Comparison of ENCODE assay signal across 1 cellular context in the genomic region with DNA sequence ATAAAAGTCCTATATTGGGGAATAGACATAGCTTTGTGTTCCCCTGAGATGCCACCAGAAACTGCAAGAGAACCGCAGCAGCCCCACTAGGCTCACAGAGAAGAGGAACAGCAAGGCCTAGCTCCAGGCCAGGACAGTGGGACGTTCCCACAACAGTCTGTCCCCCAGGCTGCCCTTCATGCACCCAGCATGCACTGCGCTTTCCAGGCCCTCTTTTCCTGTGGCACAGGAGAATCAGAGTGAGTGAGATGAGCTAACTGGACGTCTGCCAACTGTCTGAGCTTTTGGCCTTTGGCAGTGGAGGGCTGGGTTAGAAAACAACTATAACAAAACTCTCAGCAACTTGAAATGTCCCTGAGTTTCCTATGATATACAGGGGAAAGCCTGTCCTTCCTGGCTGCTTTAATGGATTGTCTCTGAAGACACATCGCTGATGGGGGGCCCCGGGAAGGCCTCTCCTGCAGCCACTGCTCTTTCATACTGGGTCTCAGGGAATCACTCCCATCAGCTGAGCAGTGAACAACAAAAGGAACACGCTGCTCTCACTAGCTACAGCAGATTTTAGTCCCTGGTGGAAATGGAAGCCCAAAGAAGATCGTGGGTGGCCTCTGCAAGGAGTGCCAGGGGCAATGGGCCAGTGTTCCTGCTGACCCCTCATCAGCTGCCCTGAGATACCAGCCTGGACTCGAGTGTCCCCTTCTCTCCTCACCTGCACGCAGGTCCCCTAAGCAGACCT.
TF ChIP-seq lines count a peak whose summit lies in the region.

No MANE protein-coding gene starts in this region.

TF ChIP-seq in HepG2, 621 proteins besides CTCF, POLR2A, EP300 and RAD21 (continued from another document):
- TF ChIP-seq, protein P1, sequence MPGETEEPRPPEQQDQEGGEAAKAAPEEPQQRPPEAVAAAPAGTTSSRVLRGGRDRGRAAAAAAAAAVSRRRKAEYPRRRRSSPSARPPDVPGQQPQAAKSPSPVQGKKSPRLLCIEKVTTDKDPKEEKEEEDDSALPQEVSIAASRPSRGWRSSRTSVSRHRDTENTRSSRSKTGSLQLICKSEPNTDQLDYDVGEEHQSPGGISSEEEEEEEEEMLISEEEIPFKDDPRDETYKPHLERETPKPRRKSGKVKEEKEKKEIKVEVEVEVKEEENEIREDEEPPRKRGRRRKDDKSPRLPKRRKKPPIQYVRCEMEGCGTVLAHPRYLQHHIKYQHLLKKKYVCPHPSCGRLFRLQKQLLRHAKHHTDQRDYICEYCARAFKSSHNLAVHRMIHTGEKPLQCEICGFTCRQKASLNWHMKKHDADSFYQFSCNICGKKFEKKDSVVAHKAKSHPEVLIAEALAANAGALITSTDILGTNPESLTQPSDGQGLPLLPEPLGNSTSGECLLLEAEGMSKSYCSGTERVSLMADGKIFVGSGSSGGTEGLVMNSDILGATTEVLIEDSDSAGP (CRISPR knock-in tag; IDR thresholded peaks at IDR 0.05; ENCODE audit: borderline replicate concordance) = peak; percentile 39; the same call in 1 of the 2 replicates
- peak; percentile 30; the same call in 1 of the 2 replicates for TF ChIP-seq ZNF331 (CRISPR knock-in tag; IDR thresholded peaks at IDR 0.05)
- TF ChIP-seq ZNF253 (CRISPR knock-in tag; IDR thresholded peaks at IDR 0.05; ENCODE audit: borderline replicate concordance) = no peak
- peak; percentile 41; the same call in 1 of the 2 replicates for TF ChIP-seq ZNF12 (CRISPR knock-in tag; IDR thresholded peaks at IDR 0.05)
- peak; percentile 39 for TF ChIP-seq SAP130 (CRISPR knock-in tag; IDR thresholded peaks at IDR 0.05; ENCODE audit: low read depth)
- TF ChIP-seq MED1 (CRISPR knock-in tag; IDR thresholded peaks at IDR 0.05) = peak; percentile 34; the same call in 1 of the 2 replicates
- 0 out of 2 replicates have a peak, but pooled peaks have one; percentile 37 for TF ChIP-seq ZNF558 (CRISPR knock-in tag; IDR thresholded peaks at IDR 0.05; ENCODE audit: borderline replicate concordance)
- TF ChIP-seq ZNF143 (CRISPR knock-in tag; IDR thresholded peaks at IDR 0.05) = peak; percentile 87
- TF ChIP-seq ZC3H13 (CRISPR knock-in tag; IDR thresholded peaks at IDR 0.05) = no peak
- TF ChIP-seq ZKSCAN8 (CRISPR knock-in tag; IDR thresholded peaks at IDR 0.05; ENCODE audit: borderline replicate concordance) = no peak
- 0 out of 2 replicates have a peak, but pooled peaks have one; percentile 16 for TF ChIP-seq RXRB (CRISPR knock-in tag; IDR thresholded peaks at IDR 0.05; ENCODE audit: borderline replicate concordance)
- TF ChIP-seq ZFX (CRISPR knock-in tag; IDR thresholded peaks at IDR 0.05; ENCODE audit: low read depth) = peak; percentile 81
- TF ChIP-seq ZNF510 (CRISPR knock-in tag; IDR thresholded peaks at IDR 0.05; ENCODE audit: low read depth) = no peak
- no peak for TF ChIP-seq SNRNP70 (IDR thresholded peaks at IDR 0.05; ENCODE audit: low read depth, low read length)
- no peak for TF ChIP-seq ZNF317 (CRISPR knock-in tag; IDR thresholded peaks at IDR 0.05)
- TF ChIP-seq, protein P2, sequence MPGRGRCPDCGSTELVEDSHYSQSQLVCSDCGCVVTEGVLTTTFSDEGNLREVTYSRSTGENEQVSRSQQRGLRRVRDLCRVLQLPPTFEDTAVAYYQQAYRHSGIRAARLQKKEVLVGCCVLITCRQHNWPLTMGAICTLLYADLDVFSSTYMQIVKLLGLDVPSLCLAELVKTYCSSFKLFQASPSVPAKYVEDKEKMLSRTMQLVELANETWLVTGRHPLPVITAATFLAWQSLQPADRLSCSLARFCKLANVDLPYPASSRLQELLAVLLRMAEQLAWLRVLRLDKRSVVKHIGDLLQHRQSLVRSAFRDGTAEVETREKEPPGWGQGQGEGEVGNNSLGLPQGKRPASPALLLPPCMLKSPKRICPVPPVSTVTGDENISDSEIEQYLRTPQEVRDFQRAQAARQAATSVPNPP (CRISPR knock-in tag; IDR thresholded peaks at IDR 0.05) = no peak
- TF ChIP-seq ZNF468 (CRISPR knock-in tag; IDR thresholded peaks at IDR 0.05) = no peak
- TF ChIP-seq, protein P3, sequence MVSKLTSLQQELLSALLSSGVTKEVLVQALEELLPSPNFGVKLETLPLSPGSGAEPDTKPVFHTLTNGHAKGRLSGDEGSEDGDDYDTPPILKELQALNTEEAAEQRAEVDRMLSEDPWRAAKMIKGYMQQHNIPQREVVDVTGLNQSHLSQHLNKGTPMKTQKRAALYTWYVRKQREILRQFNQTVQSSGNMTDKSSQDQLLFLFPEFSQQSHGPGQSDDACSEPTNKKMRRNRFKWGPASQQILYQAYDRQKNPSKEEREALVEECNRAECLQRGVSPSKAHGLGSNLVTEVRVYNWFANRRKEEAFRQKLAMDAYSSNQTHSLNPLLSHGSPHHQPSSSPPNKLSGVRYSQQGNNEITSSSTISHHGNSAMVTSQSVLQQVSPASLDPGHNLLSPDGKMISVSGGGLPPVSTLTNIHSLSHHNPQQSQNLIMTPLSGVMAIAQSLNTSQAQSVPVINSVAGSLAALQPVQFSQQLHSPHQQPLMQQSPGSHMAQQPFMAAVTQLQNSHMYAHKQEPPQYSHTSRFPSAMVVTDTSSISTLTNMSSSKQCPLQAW (CRISPR knock-in tag; IDR thresholded peaks at IDR 0.05) = peak; percentile 57; the same call in 1 of the 2 replicates
- TF ChIP-seq PAF1 (CRISPR knock-in tag; IDR thresholded peaks at IDR 0.05) = peak; percentile 89
- 0 out of 2 replicates have a peak, but pooled peaks have one; percentile 11 for TF ChIP-seq SUZ12 (IDR thresholded peaks at IDR 0.05; ENCODE audit: low read depth, low read length)
- peak; percentile 71 for TF ChIP-seq ZFY (CRISPR knock-in tag; IDR thresholded peaks at IDR 0.05)
- no peak for TF ChIP-seq HOXA5 (CRISPR knock-in tag; IDR thresholded peaks at IDR 0.05)
- TF ChIP-seq HNF4A (CRISPR knock-in tag; IDR thresholded peaks at IDR 0.05) = peak; percentile 31; the same call in 1 of the 2 replicates
- TF ChIP-seq, protein P4, sequence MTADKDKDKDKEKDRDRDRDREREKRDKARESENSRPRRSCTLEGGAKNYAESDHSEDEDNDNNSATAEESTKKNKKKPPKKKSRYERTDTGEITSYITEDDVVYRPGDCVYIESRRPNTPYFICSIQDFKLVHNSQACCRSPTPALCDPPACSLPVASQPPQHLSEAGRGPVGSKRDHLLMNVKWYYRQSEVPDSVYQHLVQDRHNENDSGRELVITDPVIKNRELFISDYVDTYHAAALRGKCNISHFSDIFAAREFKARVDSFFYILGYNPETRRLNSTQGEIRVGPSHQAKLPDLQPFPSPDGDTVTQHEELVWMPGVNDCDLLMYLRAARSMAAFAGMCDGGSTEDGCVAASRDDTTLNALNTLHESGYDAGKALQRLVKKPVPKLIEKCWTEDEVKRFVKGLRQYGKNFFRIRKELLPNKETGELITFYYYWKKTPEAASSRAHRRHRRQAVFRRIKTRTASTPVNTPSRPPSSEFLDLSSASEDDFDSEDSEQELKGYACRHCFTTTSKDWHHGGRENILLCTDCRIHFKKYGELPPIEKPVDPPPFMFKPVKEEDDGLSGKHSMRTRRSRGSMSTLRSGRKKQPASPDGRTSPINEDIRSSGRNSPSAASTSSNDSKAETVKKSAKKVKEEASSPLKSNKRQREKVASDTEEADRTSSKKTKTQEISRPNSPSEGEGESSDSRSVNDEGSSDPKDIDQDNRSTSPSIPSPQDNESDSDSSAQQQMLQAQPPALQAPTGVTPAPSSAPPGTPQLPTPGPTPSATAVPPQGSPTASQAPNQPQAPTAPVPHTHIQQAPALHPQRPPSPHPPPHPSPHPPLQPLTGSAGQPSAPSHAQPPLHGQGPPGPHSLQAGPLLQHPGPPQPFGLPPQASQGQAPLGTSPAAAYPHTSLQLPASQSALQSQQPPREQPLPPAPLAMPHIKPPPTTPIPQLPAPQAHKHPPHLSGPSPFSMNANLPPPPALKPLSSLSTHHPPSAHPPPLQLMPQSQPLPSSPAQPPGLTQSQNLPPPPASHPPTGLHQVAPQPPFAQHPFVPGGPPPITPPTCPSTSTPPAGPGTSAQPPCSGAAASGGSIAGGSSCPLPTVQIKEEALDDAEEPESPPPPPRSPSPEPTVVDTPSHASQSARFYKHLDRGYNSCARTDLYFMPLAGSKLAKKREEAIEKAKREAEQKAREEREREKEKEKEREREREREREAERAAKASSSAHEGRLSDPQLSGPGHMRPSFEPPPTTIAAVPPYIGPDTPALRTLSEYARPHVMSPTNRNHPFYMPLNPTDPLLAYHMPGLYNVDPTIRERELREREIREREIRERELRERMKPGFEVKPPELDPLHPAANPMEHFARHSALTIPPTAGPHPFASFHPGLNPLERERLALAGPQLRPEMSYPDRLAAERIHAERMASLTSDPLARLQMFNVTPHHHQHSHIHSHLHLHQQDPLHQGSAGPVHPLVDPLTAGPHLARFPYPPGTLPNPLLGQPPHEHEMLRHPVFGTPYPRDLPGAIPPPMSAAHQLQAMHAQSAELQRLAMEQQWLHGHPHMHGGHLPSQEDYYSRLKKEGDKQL (CRISPR knock-in tag; IDR thresholded peaks at IDR 0.05; ENCODE audit: low read depth) = no peak
- no peak for TF ChIP-seq ZNF589 (CRISPR knock-in tag; conservative IDR thresholded peaks at IDR 0.05)
- TF ChIP-seq GATAD2A (CRISPR knock-in tag; IDR thresholded peaks at IDR 0.05) = 0 out of 2 replicates have a peak, but pooled peaks have one; percentile 19
- TF ChIP-seq FOXP1 (IDR thresholded peaks at IDR 0.05) = no peak
- TF ChIP-seq FOXP1 (CRISPR knock-in tag; IDR thresholded peaks at IDR 0.05) = no peak
- peak; percentile 67 for TF ChIP-seq ZNF121 (CRISPR knock-in tag; IDR thresholded peaks at IDR 0.05)
- TF ChIP-seq, protein P5, sequence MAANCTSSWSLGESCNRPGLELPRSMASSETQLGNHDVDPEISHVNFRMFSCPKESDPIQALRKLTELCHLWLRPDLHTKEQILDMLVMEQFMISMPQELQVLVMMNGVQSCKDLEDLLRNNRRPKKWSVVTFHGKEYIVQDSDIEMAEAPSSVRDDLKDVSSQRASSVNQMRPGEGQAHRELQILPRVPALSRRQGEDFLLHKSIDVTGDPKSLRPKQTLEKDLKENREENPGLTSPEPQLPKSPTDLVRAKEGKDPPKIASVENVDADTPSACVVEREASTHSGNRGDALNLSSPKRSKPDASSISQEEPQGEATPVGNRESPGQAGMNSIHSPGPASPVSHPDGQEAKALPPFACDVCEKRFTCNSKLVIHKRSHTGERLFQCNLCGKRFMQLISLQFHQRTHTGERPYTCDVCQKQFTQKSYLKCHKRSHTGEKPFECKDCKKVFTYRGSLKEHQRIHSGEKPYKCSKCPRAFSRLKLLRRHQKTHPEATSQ (CRISPR knock-in tag; IDR thresholded peaks at IDR 0.05; ENCODE audit: borderline replicate concordance) = 0 out of 2 replicates have a peak, but pooled peaks have one; percentile 46
- peak; percentile 70 for TF ChIP-seq POLR2G (IDR thresholded peaks at IDR 0.05; ENCODE audit: low read depth, low read length)
- no peak for TF ChIP-seq KMT2B (CRISPR knock-in tag; IDR thresholded peaks at IDR 0.05)
- 0 out of 2 replicates have a peak, but pooled peaks have one; percentile 50 for TF ChIP-seq REPIN1 (CRISPR knock-in tag; IDR thresholded peaks at IDR 0.05; ENCODE audit: borderline replicate concordance, low read depth)
- TF ChIP-seq ERF (CRISPR knock-in tag; IDR thresholded peaks at IDR 0.05) = 0 out of 2 replicates have a peak, but pooled peaks have one; percentile 29
- peak; percentile 10; the same call in 1 of the 2 replicates for TF ChIP-seq ZSCAN25 (CRISPR knock-in tag; IDR thresholded peaks at IDR 0.05)
- 0 out of 2 replicates have a peak, but pooled peaks have one; percentile 15 for TF ChIP-seq THAP11 (CRISPR knock-in tag; IDR thresholded peaks at IDR 0.05)
- no peak for TF ChIP-seq ISL2 (CRISPR knock-in tag; IDR thresholded peaks at IDR 0.05)
- no peak for TF ChIP-seq JUN (CRISPR knock-in tag; IDR thresholded peaks at IDR 0.05)
- TF ChIP-seq ZNF598 (CRISPR knock-in tag; IDR thresholded peaks at IDR 0.05; ENCODE audit: borderline replicate concordance) = 0 out of 2 replicates have a peak, but pooled peaks have one; percentile 28
- TF ChIP-seq ATF7 (IDR thresholded peaks at IDR 0.05) = no peak
- TF ChIP-seq ATF7 (CRISPR knock-in tag; IDR thresholded peaks at IDR 0.05) = no peak
- TF ChIP-seq ZNF33B (CRISPR knock-in tag; IDR thresholded peaks at IDR 0.05) = 0 out of 2 replicates have a peak, but pooled peaks have one; percentile 39
- TF ChIP-seq, protein P6, sequence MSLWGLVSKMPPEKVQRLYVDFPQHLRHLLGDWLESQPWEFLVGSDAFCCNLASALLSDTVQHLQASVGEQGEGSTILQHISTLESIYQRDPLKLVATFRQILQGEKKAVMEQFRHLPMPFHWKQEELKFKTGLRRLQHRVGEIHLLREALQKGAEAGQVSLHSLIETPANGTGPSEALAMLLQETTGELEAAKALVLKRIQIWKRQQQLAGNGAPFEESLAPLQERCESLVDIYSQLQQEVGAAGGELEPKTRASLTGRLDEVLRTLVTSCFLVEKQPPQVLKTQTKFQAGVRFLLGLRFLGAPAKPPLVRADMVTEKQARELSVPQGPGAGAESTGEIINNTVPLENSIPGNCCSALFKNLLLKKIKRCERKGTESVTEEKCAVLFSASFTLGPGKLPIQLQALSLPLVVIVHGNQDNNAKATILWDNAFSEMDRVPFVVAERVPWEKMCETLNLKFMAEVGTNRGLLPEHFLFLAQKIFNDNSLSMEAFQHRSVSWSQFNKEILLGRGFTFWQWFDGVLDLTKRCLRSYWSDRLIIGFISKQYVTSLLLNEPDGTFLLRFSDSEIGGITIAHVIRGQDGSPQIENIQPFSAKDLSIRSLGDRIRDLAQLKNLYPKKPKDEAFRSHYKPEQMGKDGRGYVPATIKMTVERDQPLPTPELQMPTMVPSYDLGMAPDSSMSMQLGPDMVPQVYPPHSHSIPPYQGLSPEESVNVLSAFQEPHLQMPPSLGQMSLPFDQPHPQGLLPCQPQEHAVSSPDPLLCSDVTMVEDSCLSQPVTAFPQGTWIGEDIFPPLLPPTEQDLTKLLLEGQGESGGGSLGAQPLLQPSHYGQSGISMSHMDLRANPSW (CRISPR knock-in tag; IDR thresholded peaks at IDR 0.05; ENCODE audit: borderline replicate concordance) = no peak
